In genomic region chr6:37433657-37434271, GRCh38 we compare ENCODE assay signal across 8 cellular contexts. TPM values are rescaled to one million over a fixed set of nuclear protein-coding genes. Genes with fewer than 3 reads are reported as not detected.
A peak's percentile ranks its signal among the peaks of the same experiment; 100 is the strongest.
DNase-seq lines count a peak whose midpoint lies in the region; ATAC-seq lines count a peak whose summit lies in the region.

No MANE protein-coding gene starts in this region.

- DNase-seq in Caki2 (ENCODE audit: low read depth) = peak; percentile 39
- DNase-seq in effector memory CD4-positive, alpha-beta T cell = peak in 2 of 3 donors; percentile 12 to 18
- DNase-seq in naive thymus-derived CD4-positive, alpha-beta T cell = peak in 6 of 9 donors; percentile 25 to 51 (median 44)
- DNase-seq in stimulated activated naive CD8-positive, alpha-beta T cell treated with anti-CD3 and anti-CD28 coated beads, Interleukin-15, Interleukin-2, amounts not matched to agents 100 U/mL and 50 U/mL, for 24 hours = peak; percentile 52
- DNase-seq in ecto neural progenitor cell (ENCODE audit: low spot score) = no peak

- H3K4me3 Mint-ChIP-seq in naive thymus-derived CD4-positive, alpha-beta T cell = peak overlapping the region; percentile 83 to 96 (median 94)

- peaks cover 10 to 26% (median 13%) of the 10 kb centered on the region in 5 donors for H3K36me3 Mint-ChIP-seq in naive thymus-derived CD4-positive, alpha-beta T cell

- in situ Hi-C loops in Caki2 (cut with HindIII; ENCODE audit: low pct_unique_long_range_greater_than_20kb, low sequenced_read_pairs) = no loop called here

- H3K27ac ChIP-seq in HUES6 (ENCODE audit: low read depth, low read length) = peak overlapping the region; percentile 47; the same call in 1 of the 2 replicates
- H3K27ac ChIP-seq in effector memory CD4-positive, alpha-beta T cell (ENCODE audit: insufficient read depth, low read length, poor library complexity, severe bottlenecking) = peak overlapping the region; percentile 92
- H3K27ac ChIP-seq in naive thymus-derived CD4-positive, alpha-beta T cell (ENCODE audit: low read depth, low read length) = peak overlapping the region; percentile 94

- intact Hi-C loops in naive thymus-derived CD4-positive, alpha-beta T cell (cut with micrococcal nuclease) = loop anchor here (1.0 to 10.0 kb wide), 13 partner anchors 9 to 559 kb away; partner anchors contain the start of genes MDGA1 (in 2 of the 2), ZFAND3 (in 2 of the 2), C6orf89 (in 1 of the 2) and PPIL1 (in 1 of the 2)

- H3K36me3 ChIP-seq in HUES6 (ENCODE audit: control insufficient read depth, insufficient read depth, low read length) = peaks cover 25% of the 10 kb centered on the region
- H3K36me3 ChIP-seq in effector memory CD4-positive, alpha-beta T cell (ENCODE audit: control insufficient read depth, insufficient read depth, low read length) = peaks cover 21% of the 10 kb centered on the region
- peaks cover 7 to 36% (median 11%) of the 10 kb centered on the region in 3 experiments for H3K36me3 ChIP-seq in naive thymus-derived CD4-positive, alpha-beta T cell (ENCODE audit: control insufficient read depth in 2 of 3, insufficient read depth in 3 of 3, low read length in 3 of 3)

- peak overlapping the region; percentile 91 to 97 (median 96) for H3K27ac Mint-ChIP-seq in naive thymus-derived CD4-positive, alpha-beta T cell

- H3K9ac ChIP-seq in HUES6 (ENCODE audit: low read length) = peak overlapping the region; percentile 75

- H3K9me3 ChIP-seq in HUES6 (ENCODE audit: control insufficient read depth, insufficient read depth, low read depth, low read length) = no peaks in the 10 kb centered on the region
- H3K9me3 ChIP-seq in effector memory CD4-positive, alpha-beta T cell (ENCODE audit: control insufficient read depth, low read length) = no peaks in the 10 kb centered on the region
- no peaks in the 10 kb centered on the region for H3K9me3 ChIP-seq in naive thymus-derived CD4-positive, alpha-beta T cell (ENCODE audit: control insufficient read depth in 2 of 3, low read length in 3 of 3)

- H3K27me3 ChIP-seq in HUES6 (ENCODE audit: control insufficient read depth, insufficient read depth, low read length) = no peaks in the 10 kb centered on the region
- H3K27me3 ChIP-seq in effector memory CD4-positive, alpha-beta T cell (replicated peaks; ENCODE audit: control insufficient read depth, insufficient read depth, low read length, poor library complexity, severe bottlenecking) = no peaks in the 10 kb centered on the region
- no peaks in the 10 kb centered on the region for H3K27me3 ChIP-seq in naive thymus-derived CD4-positive, alpha-beta T cell (ENCODE audit: control insufficient read depth in 2 of 2, insufficient read depth in 2 of 2, low read length in 2 of 2)

- ATAC-seq in GM21367 (IDR thresholded peaks at IDR 0.05; ENCODE audit: unreplicated experiment) = peak; percentile 22
- ATAC-seq in activated CD4-positive, CD25-positive, alpha-beta regulatory T cell treated with anti-CD3 and anti-CD28 coated beads, Interleukin-2, amount 50 U/mL, for 24 hours = peak; percentile 44 to 55
- peak; percentile 8 for ATAC-seq in naive thymus-derived CD4-positive, alpha-beta T cell
- peak; percentile 57 for ATAC-seq in stimulated activated naive CD8-positive, alpha-beta T cell treated with anti-CD3 and anti-CD28 coated beads, Interleukin-15, Interleukin-2, amounts not matched to agents 100 U/mL and 50 U/mL, for 24 hours

- CTCF ChIA-PET in naive thymus-derived CD4-positive, alpha-beta T cell (lab: Charles Lee) = no interaction called here

- POLR2A ChIA-PET in naive thymus-derived CD4-positive, alpha-beta T cell (lab: Charles Lee) = interaction anchor here (1.0 to 2.8 kb wide), 7 partner anchors 9 to 385 kb away, joined by 3 to 21 read pairs (median 4); partner anchors contain the start of genes MDGA1 and RNF8

- H3K27me3 Mint-ChIP-seq in naive thymus-derived CD4-positive, alpha-beta T cell = peaks cover 0 to 7% (median 4%) of the 10 kb centered on the region in 5 donors

- H3K4me1 Mint-ChIP-seq in naive thymus-derived CD4-positive, alpha-beta T cell = peaks cover 24 to 60% (median 52%) of the 10 kb centered on the region in 7 donors

- peak overlapping the region; percentile 75 for H3K4me3 ChIP-seq in HUES6 (ENCODE audit: low read depth, low read length)
- peak overlapping the region; percentile 84 for H3K4me3 ChIP-seq in effector memory CD4-positive, alpha-beta T cell (ENCODE audit: insufficient read depth, low read depth, low read length, poor library complexity, severe bottlenecking)
- H3K4me3 ChIP-seq in naive thymus-derived CD4-positive, alpha-beta T cell (ENCODE audit: low read length) = peak overlapping the region; percentile 64

- H3K9me3 Mint-ChIP-seq in naive thymus-derived CD4-positive, alpha-beta T cell = peaks cover 0 to 9% (median 2%) of the 10 kb centered on the region in 11 donors

- H3K4me1 ChIP-seq in HUES6 (ENCODE audit: control insufficient read depth, insufficient read depth, low read length) = peaks cover 6% of the 10 kb centered on the region; the same call in 1 of the 2 replicates
- peaks cover 9% of the 10 kb centered on the region for H3K4me1 ChIP-seq in effector memory CD4-positive, alpha-beta T cell (ENCODE audit: control insufficient read depth, insufficient read depth, low read length, poor library complexity, severe bottlenecking)
- peaks cover 12 to 25% of the 10 kb centered on the region in 2 donors for H3K4me1 ChIP-seq in naive thymus-derived CD4-positive, alpha-beta T cell (ENCODE audit: control insufficient read depth in 2 of 2, insufficient read depth in 2 of 2, low read length in 2 of 2)

RNA-seq across cellular contexts. Expression of gene CMTR1, which starts 0.7 kb away (rescaled TPM):
- total RNA-seq in Caki2 (2014; rRNA removed; shearing (Covaris generic); ENCODE audit: low replicate concordance) = 46.0 and 84.5 TPM in 2 replicates
- 10 to 100 TPM; 70.0 to 89.4 (median 71.8) TPM for total RNA-seq in naive thymus-derived CD4-positive, alpha-beta T cell
- polyA plus RNA-seq in naive thymus-derived CD4-positive, alpha-beta T cell = 10 to 100 TPM; 21.1 to 34.2 TPM
